In genomic region chr18:22169011-22169888, GRCh38 we compare ENCODE assay signal across 8 cellular contexts. TPM values are rescaled to one million over a fixed set of nuclear protein-coding genes. Genes with fewer than 3 reads are reported as not detected.
DNase-seq lines count a peak whose midpoint lies in the region; ATAC-seq and TF ChIP-seq lines count a peak whose summit lies in the region.

GATA6 (plus strand) TSS chr18:22169589; CDS start chr18:22171145, 1,556 bp downstream.

- intact Hi-C loops in adrenal gland (cut with DNase I) (loop anchor here (5.0 to 10.0 kb wide), 4 partner anchors 64 to 254 kb away; no protein-coding TSS in a partner anchor), left ventricle myocardium inferior (cut with micrococcal nuclease) (loop anchor here (10.0 kb wide), 1 partner anchor 174 kb away; no protein-coding TSS in a partner anchor), psoas muscle (cut with DNase I) (loop anchor here in 1 of 2 donors (2.0 kb wide), 1 partner anchor 394 kb away; no protein-coding TSS in a partner anchor)

- H3K27ac ChIP-seq in adrenal gland (peak within 1 kb of the TSS; percentile 97 to 99 (median 98)), left ventricle myocardium inferior (replicated peaks) (peak within 1 kb of the TSS; percentile 100), psoas muscle (peak within 1 kb of the TSS; percentile 61)

- peak; percentile 56 to 69 (median 64) for ATAC-seq in psoas muscle
- ATAC-seq in HG03280 (IDR thresholded peaks at IDR 0.05; ENCODE audit: unreplicated experiment) = no peak

- H3K27me3 ChIP-seq in adrenal gland (no peaks in the 10 kb centered on the region), left ventricle myocardium inferior (ENCODE audit: low read depth) (peaks cover 42% of the 10 kb centered on the region), psoas muscle (ENCODE audit: insufficient read depth in 3 of 3, low read length in 2 of 3) (peaks cover 4 to 95% (median 71%) of the 10 kb centered on the region in 3 donors)

- H3K9me3 ChIP-seq in adrenal gland (replicated peaks in 1 of 3) (no peaks in the 10 kb centered on the region), left ventricle myocardium inferior (replicated peaks) (no peaks in the 10 kb centered on the region), psoas muscle (no peaks in the 10 kb centered on the region)

- peaks cover 5 to 9% of the 10 kb centered on the region in 2 donors for H3K4me1 ChIP-seq in adrenal gland (replicated peaks in 1 of 2)
- peaks cover 88% of the 10 kb centered on the region for H3K4me1 ChIP-seq in left ventricle myocardium inferior
- H3K4me1 ChIP-seq in psoas muscle = peaks cover 10% of the 10 kb centered on the region

- TF ChIP-seq CTCF in adrenal gland (IDR thresholded peaks at IDR 0.05) = peak in 3 of 6 experiments; percentile 12 to 33 (median 23)
- TF ChIP-seq CTCF in left ventricle myocardium inferior (IDR thresholded peaks at IDR 0.05; ENCODE audit: borderline replicate concordance) = peak; percentile 38
- TF ChIP-seq CTCF in psoas muscle (IDR thresholded peaks at IDR 0.05) = peak; percentile 31

- TF ChIP-seq POLR2A in adrenal gland (IDR thresholded peaks at IDR 0.05) = peak; percentile 98 to 99

- WGBS in adrenal gland, 4 donors = 0 to 1% (median 0%) methylated on average over 49 to 87 of the region's 87 CpGs
- 0 to 1% (median 1%) methylated on average over 48 to 87 of the region's 87 CpGs for WGBS in psoas muscle, 3 donors

- DNase-seq in GM04504 (ENCODE audit: low read depth) (peak; percentile 61), HS-27A (ENCODE audit: low read depth) (peak; percentile 86), OCI-M1 (lab: John Stamatoyannopoulos, UW) (peak; percentile 96), adrenal gland (peak; percentile 93 to 97 (median 96)), left ventricle myocardium inferior (peak; percentile 92), psoas muscle (peak; percentile 70 to 75), NCI-H187 treated with DMSO at 0.1 percent for 48 hours (lab: John Stamatoyannopoulos, UW) (no peak)

- H3K36me3 ChIP-seq in adrenal gland (replicated peaks in 1 of 2) (peaks cover 0 to 31% of the 10 kb centered on the region in 2 donors), left ventricle myocardium inferior (peaks cover 31% of the 10 kb centered on the region), psoas muscle (ENCODE audit: insufficient read depth in 1 of 2, low read depth in 1 of 2) (no peaks in the 10 kb centered on the region)

- peak within 1 kb of the TSS; percentile 77 to 99 (median 93) for H3K4me3 ChIP-seq in adrenal gland
- peak within 1 kb of the TSS; percentile 99 for H3K4me3 ChIP-seq in left ventricle myocardium inferior
- peak within 1 kb of the TSS; percentile 85 for H3K4me3 ChIP-seq in psoas muscle

RNA-seq across cellular contexts. Expression of gene GATA6, which starts in this region (rescaled TPM):
- total RNA-seq in adrenal gland (100 to 1,000 TPM; 118 to 222 (median 141) TPM), left ventricle myocardium inferior (60.9 TPM), psoas muscle (under 1 TPM; 0.53 to 0.92 (median 0.81) TPM)
- polyA plus RNA-seq in adrenal gland (10 to 100 TPM; 31.3 to 55.7 (median 48.2) TPM), psoas muscle (under 1 TPM; 0.27 to 0.36 (median 0.35) TPM)

Comparison
In these comparisons a context has a peak if more than half of its experiments do, and no peak if none do; other contexts are left out.
1. RNA of gene GATA6 (total RNA-seq): 118 to 222 TPM in adrenal gland and 60.9 TPM in left ventricle myocardium inferior (single experiment); 0.53 to 0.92 TPM in psoas muscle; every median in the first group is over 10 times any median in the second.
2. RNA of gene GATA6 (polyA plus RNA-seq): 31.3 to 55.7 TPM in adrenal gland; 0.27 to 0.36 TPM in psoas muscle; every median in the first group is over 10 times any median in the second.
3. Peak in DNase-seq, ATAC-seq, H3K4me3 ChIP-seq and H3K27ac ChIP-seq in psoas muscle; RNA of the gene not detected or under 1 TPM.
4. Peak in every context shown above with its lines, with median percentiles within 50 percentile points of each other: H3K27ac ChIP-seq and H3K4me3 ChIP-seq.